ENCODE assay signal across 26 cellular contexts in genomic region chr4:22471999-22472434, GRCh38. TPM values are rescaled to one million over a fixed set of nuclear protein-coding genes. Genes with fewer than 3 reads are reported as not detected.
DNase-seq lines count a peak whose midpoint lies in the region; ATAC-seq, FAIRE-seq and TF ChIP-seq lines count a peak whose summit lies in the region.
"Had no signal": no experiment of that assay in that cellular context is flagged by ENCODE, and none has a peak within 500 bp of the region (broad histone marks: within the 10 kb centered on the region; RNA-seq: fewer than 3 reads in every experiment).

No MANE protein-coding gene starts in this region.

- H3K4me1 ChIP-seq in BLaER1 treated with 17β-estradiol and CSF1 and Interleukin-3, amounts not matched to agents 10 nM and 100 nM = peaks cover 8 to 32% (median 13%) of the 10 kb centered on the region in 10 experiments; a peak in 19 of 20 replicates
- H3K4me1 ChIP-seq in left ventricle myocardium inferior (peaks cover 60% of the 10 kb centered on the region), colonic mucosa (no peaks in the 10 kb centered on the region)
- H3K4me1 ChIP-seq: suprapubic skin, upper lobe of left lung had no signal

- peaks cover 12 to 61% (median 50%) of the 10 kb centered on the region in 11 experiments; a peak in 20 of 22 replicates for H3K36me3 ChIP-seq in BLaER1 treated with 17β-estradiol and CSF1 and Interleukin-3, amounts not matched to agents 10 nM and 100 nM
- H3K36me3 ChIP-seq in bronchial epithelial cell (ENCODE audit: control insufficient read depth, insufficient read depth, low read length) (peaks cover 2% of the 10 kb centered on the region), left ventricle myocardium inferior (no peaks in the 10 kb centered on the region), colonic mucosa (no peaks in the 10 kb centered on the region)
- H3K36me3 ChIP-seq: suprapubic skin, upper lobe of left lung had no signal

- H4K20me1 ChIP-seq in BLaER1 treated with 17β-estradiol and CSF1 and Interleukin-3, amounts not matched to agents 10 nM and 100 nM = peaks cover 0 to 11% (median 0%) of the 10 kb centered on the region in 11 experiments; a peak in 3 of 22 replicates

- peak overlapping the region in 8 of 11 experiments; percentile 11 to 60 (median 42); a peak in 15 of 22 replicates for H3K4me2 ChIP-seq in BLaER1 treated with 17β-estradiol and CSF1 and Interleukin-3, amounts not matched to agents 10 nM and 100 nM
- H3K4me2 ChIP-seq: SK-N-SH, smooth muscle cell had no signal

- no peaks in the 10 kb centered on the region for H3K27me3 ChIP-seq in BLaER1 treated with 17β-estradiol and CSF1 and Interleukin-3, amounts not matched to agents 10 nM and 100 nM
- H3K27me3 ChIP-seq in bronchial epithelial cell (ENCODE audit: control insufficient read depth, insufficient read depth, low read length) (no peaks in the 10 kb centered on the region), left ventricle myocardium inferior (ENCODE audit: low read depth) (no peaks in the 10 kb centered on the region), colonic mucosa (no peaks in the 10 kb centered on the region)
- H3K27me3 ChIP-seq: ascending aorta, suprapubic skin, upper lobe of left lung had no signal

- peak overlapping the region in 6 of 11 experiments; percentile 0 to 32 (median 24); a peak in 4 of 22 replicates for H3K27ac ChIP-seq in BLaER1 treated with 17β-estradiol and CSF1 and Interleukin-3, amounts not matched to agents 10 nM and 100 nM
- peak overlapping the region; percentile 81 for H3K27ac ChIP-seq in left ventricle myocardium inferior (replicated peaks)
- H3K27ac ChIP-seq in colonic mucosa = no peak overlapping the region
- H3K27ac ChIP-seq: ascending aorta, suprapubic skin, upper lobe of left lung had no signal

- ATAC-seq in GM18517 (IDR thresholded peaks at IDR 0.05; ENCODE audit: unreplicated experiment) (no peak), GM21515 (IDR thresholded peaks at IDR 0.05; ENCODE audit: unreplicated experiment) (no peak), GM21528 (IDR thresholded peaks at IDR 0.05; ENCODE audit: low FRiP score, unreplicated experiment) (no peak)
- ATAC-seq: activated T-cell treated with anti-CD3 and anti-CD28 coated beads, Interleukin-2, amount 50 U/mL, for 72 hours; K562 had no signal

- no peak overlapping the region for H3K4me3 ChIP-seq in BLaER1 treated with 17β-estradiol and CSF1 and Interleukin-3, amounts not matched to agents 10 nM and 100 nM
- no peak overlapping the region for H3K4me3 ChIP-seq in bronchial epithelial cell (ENCODE audit: low read depth, low read length)
- peak overlapping the region; percentile 2 for H3K4me3 ChIP-seq in left ventricle myocardium inferior
- H3K4me3 ChIP-seq in colonic mucosa = no peak overlapping the region
- H3K4me3 ChIP-seq: ascending aorta, K562, smooth muscle cell, suprapubic skin, upper lobe of left lung had no signal

- DNase-seq in bronchial epithelial cell (ENCODE audit: low read depth) (peak; percentile 97), left ventricle myocardium inferior (no peak), myocyte (ENCODE audit: low read depth) (peak; percentile 41), colonic mucosa (no peak)
- DNase-seq: activated CD4-positive, alpha-beta T cell treated with anti-CD3 and anti-CD28 coated beads, Interleukin-2, amount 50 U/mL, for 4 hours; activated T-cell treated with anti-CD3 and anti-CD28 coated beads, Interleukin-2, amount 50 U/mL, for 72 hours; CD4-positive, alpha-beta T cell; H7; NCI-H1092 treated with DMSO at 0.1 percent for 48 hours; NCI-H1694 treated with DMSO at 0.1 percent for 48 hours; NCI-H2171; RPMI8226; SK-N-SH; stimulated activated naive CD4-positive, alpha-beta T cell treated with Interleukin-2 at 50 U/mL for 16 hours; upper lobe of left lung had no signal

- intact Hi-C loops in left ventricle myocardium inferior (cut with micrococcal nuclease) (no loop called here), colonic mucosa (cut with DNase I) (no loop called here)

- peak; percentile 72 for FAIRE-seq in bronchial epithelial cell (lab: Jason Lieb, UNC)
- FAIRE-seq: A204.1, D721Med, HTR-8/SVneo, K562 had no signal

- peaks cover 0 to 10% (median 4%) of the 10 kb centered on the region in 11 experiments; a peak in 7 of 22 replicates for H3K9me3 ChIP-seq in BLaER1 treated with 17β-estradiol and CSF1 and Interleukin-3, amounts not matched to agents 10 nM and 100 nM (replicated peaks in 1 of 11)
- H3K9me3 ChIP-seq in left ventricle myocardium inferior (replicated peaks) (no peaks in the 10 kb centered on the region), colonic mucosa (no peaks in the 10 kb centered on the region)
- H3K9me3 ChIP-seq: ascending aorta, SK-N-SH, suprapubic skin, upper lobe of left lung had no signal

- H3K9ac ChIP-seq in BLaER1 treated with 17β-estradiol and CSF1 and Interleukin-3, amounts not matched to agents 10 nM and 100 nM = no peak overlapping the region
- no peak overlapping the region for H3K9ac ChIP-seq in colonic mucosa (ENCODE audit: low read depth in 2 of 2, low read length in 2 of 2)
- H3K9ac ChIP-seq: SK-N-SH had no signal

- no peak for TF ChIP-seq CTCF in bronchial epithelial cell (IDR thresholded peaks at IDR 0.05; ENCODE audit: insufficient read depth, low read length, severe bottlenecking)
- no peak for TF ChIP-seq CTCF in left ventricle myocardium inferior (IDR thresholded peaks at IDR 0.05; ENCODE audit: borderline replicate concordance)
- no peak for TF ChIP-seq CTCF in colonic mucosa (IDR thresholded peaks at IDR 0.05)

RNA-seq across cellular contexts. Expression of gene ADGRA3, which starts 43.8 kb away (rescaled TPM):
- total RNA-seq in bronchial epithelial cell (24.2 and 34.2 TPM in 2 replicates), left ventricle myocardium inferior (26.9 TPM), myocyte (40.8 and 53.2 TPM in 2 replicates), colonic mucosa (10 to 100 TPM; 34.8 to 47.2 TPM)
- 19.5 TPM for polyA plus RNA-seq in myocyte (2012)

Comparison
In these comparisons a context has a peak if more than half of its experiments do, and no peak if none do; other contexts are left out.
1. DNase-seq: peak in bronchial epithelial cell (single experiment) and myocyte (single experiment); none in left ventricle myocardium inferior (single experiment) and colonic mucosa (single experiment).